8 cellular contexts compared by ENCODE assay signal in genomic region chr3:159804726-159805410, GRCh38. TPM values are rescaled to one million over a fixed set of nuclear protein-coding genes. Genes with fewer than 3 reads are reported as not detected.
DNase-seq lines count a peak whose midpoint lies in the region; ATAC-seq and TF ChIP-seq lines count a peak whose summit lies in the region.

No MANE protein-coding gene starts in this region.

- peaks cover 5% of the 10 kb centered on the region for H3K27me3 Mint-ChIP-seq in activated CD8-positive, alpha-beta T cell treated with anti-CD3 and anti-CD28 coated beads for 36 hours

- peak; percentile 97 for ATAC-seq in GM19372 (IDR thresholded peaks at IDR 0.05; ENCODE audit: low read depth, unreplicated experiment)
- ATAC-seq in HG03196 (IDR thresholded peaks at IDR 0.05; ENCODE audit: unreplicated experiment) = peak; percentile 93
- ATAC-seq in activated CD8-positive, alpha-beta T cell treated with anti-CD3 and anti-CD28 coated beads for 36 hours = peak; percentile 79

- POLR2A ChIA-PET in activated CD8-positive, alpha-beta T cell treated with anti-CD3 and anti-CD28 coated beads for 36 hours (lab: Charles Lee) = no interaction called here

- no peaks in the 10 kb centered on the region for H3K4me1 Mint-ChIP-seq in activated CD8-positive, alpha-beta T cell treated with anti-CD3 and anti-CD28 coated beads for 36 hours (ENCODE audit: low read depth)

- DNase-seq in DMS79 (lab: John Stamatoyannopoulos, UW) = peak; percentile 74
- DNase-seq in NCI-H2196 treated with DMSO at 0.1 percent for 48 hours (lab: John Stamatoyannopoulos, UW; ENCODE audit: unreplicated experiment) = peak; percentile 92
- peak; percentile 51 for DNase-seq in activated CD8-positive, alpha-beta T cell treated with anti-CD3 and anti-CD28 coated beads for 36 hours
- DNase-seq in globus pallidus (ENCODE audit: low spot score) = peak; percentile 92
- DNase-seq in pons (ENCODE audit: low spot score) = peak; percentile 98
- DNase-seq in activated CD4-positive, CD25-positive, alpha-beta regulatory T cell (lab: John Stamatoyannopoulos, UW) = no peak

- TF ChIP-seq CTCF in activated CD8-positive, alpha-beta T cell treated with anti-CD3 and anti-CD28 coated beads for 36 hours (IDR thresholded peaks at IDR 0.05) = peak; percentile 58

- no peak overlapping the region for H3K27ac Mint-ChIP-seq in activated CD8-positive, alpha-beta T cell treated with anti-CD3 and anti-CD28 coated beads for 36 hours

- intact Hi-C loops in activated CD8-positive, alpha-beta T cell treated with anti-CD3 and anti-CD28 coated beads for 36 hours (cut with micrococcal nuclease) = loop anchor here (2.0 to 10.0 kb wide), 3 partner anchors 482 to 960 kb away; no protein-coding TSS in a partner anchor

- no peak overlapping the region for H3K4me3 Mint-ChIP-seq in activated CD8-positive, alpha-beta T cell treated with anti-CD3 and anti-CD28 coated beads for 36 hours

- H3K36me3 Mint-ChIP-seq in activated CD8-positive, alpha-beta T cell treated with anti-CD3 and anti-CD28 coated beads for 36 hours (ENCODE audit: low read depth) = no peaks in the 10 kb centered on the region

- CTCF ChIA-PET in activated CD8-positive, alpha-beta T cell treated with anti-CD3 and anti-CD28 coated beads for 36 hours (lab: Charles Lee) = interaction anchor here (0.6 to 4.8 kb wide), 8 partner anchors 8 to 540 kb away, joined by 3 to 29 read pairs (median 6); no protein-coding TSS in a partner anchor

- peaks cover 1% of the 10 kb centered on the region for H3K9me3 Mint-ChIP-seq in activated CD8-positive, alpha-beta T cell treated with anti-CD3 and anti-CD28 coated beads for 36 hours

RNA-seq across cellular contexts. Expression of gene SCHIP1, which starts 34.8 kb away (rescaled TPM):
- total RNA-seq in activated CD8-positive, alpha-beta T cell treated with anti-CD3 and anti-CD28 coated beads for 36 hours = not detected

Comparison
In these comparisons a context has a peak if more than half of its experiments do, and no peak if none do; other contexts are left out.
1. DNase-seq: peak in DMS79 (single experiment), NCI-H2196 treated with DMSO at 0.1 percent for 48 hours (single experiment), activated CD8-positive, alpha-beta T cell treated with anti-CD3 and anti-CD28 coated beads for 36 hours (single experiment), globus pallidus (single experiment) and pons (single experiment); none in activated CD4-positive, CD25-positive, alpha-beta regulatory T cell (0 of 4).
2. Peak in every context shown above with its lines, with median percentiles within 50 percentile points of each other: ATAC-seq.